32 cellular contexts compared by ENCODE assay signal in genomic region chr15:100807028-100807427, GRCh38.
"Had no signal": no experiment of that assay in that cellular context is flagged by ENCODE, and none has a peak within 500 bp of the region (broad histone marks: within the 10 kb centered on the region; RNA-seq: fewer than 3 reads in every experiment).

No MANE protein-coding gene starts in this region.

- DNase-seq: activated CD4-positive, alpha-beta memory T cell treated with anti-CD3 and anti-CD28 coated beads for 36 hours; activated CD4-positive, alpha-beta T cell treated with anti-CD3 and anti-CD28 coated beads, Interleukin-2, amount 10 ng/mL, durations not matched to agents 7 days and 5 days; activated CD8-positive, alpha-beta memory T cell treated with anti-CD3 and anti-CD28 coated beads for 24 hours; activated CD8-positive, alpha-beta memory T cell treated with anti-CD3 and anti-CD28 coated beads, Interleukin-2, amount 10 ng/mL, durations not matched to agents 7 days and 5 days; activated CD8-positive, alpha-beta memory T cell treated with anti-CD3 and anti-CD28 coated beads, Interleukin-2, amount 50 U/mL, for 48 hours; activated effector memory CD4-positive, alpha-beta T cell treated with Interleukin-2 at 50 U/mL for 16 hours; activated naive CD4-positive, alpha-beta T cell treated with anti-CD3 and anti-CD28 coated beads, Interleukin-2, amount 10 ng/mL, durations not matched to agents 7 days and 5 days; activated naive CD8-positive, alpha-beta T cell treated with anti-CD3 and anti-CD28 coated beads, Interleukin-2, amount 50 U/mL, for 24 hours; activated T-cell treated with anti-CD3 and anti-CD28 coated beads, Interleukin-2, amount 50 U/mL, for 48 hours; anterior cingulate cortex; caudate nucleus; cerebellar nuclear complex; NCI-H1105; NCI-H1417 treated with DMSO at 0.1 percent for 48 hours; NCI-H187 treated with DMSO at 0.1 percent for 48 hours; NCI-H2081; NCI-H2171 treated with DMSO at 0.1 percent for 48 hours; NCI-H2227 treated with DMSO at 0.1 percent for 48 hours; NCI-H446; NCI-H510A treated with DMSO at 0.1 percent for 48 hours; PC-9; SIG-M5; SW 1271; T-helper 1 cell; T-helper 2 cell; T-helper 9 cell; WERI-Rb-1 had no signal

- H3K36me3 Mint-ChIP-seq: activated CD4-positive, alpha-beta memory T cell treated with anti-CD3 and anti-CD28 coated beads for 36 hours; activated CD8-positive, alpha-beta memory T cell treated with anti-CD3 and anti-CD28 coated beads, Interleukin-2, amount 10 ng/mL, durations not matched to agents 7 days and 5 days; activated naive CD4-positive, alpha-beta T cell treated with anti-CD3 and anti-CD28 coated beads, Interleukin-2, amount 10 ng/mL, durations not matched to agents 7 days and 5 days; brain had no signal

- H3K36me3 ChIP-seq: WERI-Rb-1 had no signal

- H3K27ac ChIP-seq: PC-9, RWPE1, WERI-Rb-1 had no signal

- H3K4me3 ChIP-seq: K562, PC-9 had no signal

- H3K4me3 Mint-ChIP-seq: activated CD4-positive, alpha-beta memory T cell treated with anti-CD3 and anti-CD28 coated beads for 36 hours; activated CD4-positive, alpha-beta T cell treated with anti-CD3 and anti-CD28 coated beads, Interleukin-2, amount 10 ng/mL, durations not matched to agents 7 days and 5 days; activated CD8-positive, alpha-beta memory T cell treated with anti-CD3 and anti-CD28 coated beads, Interleukin-2, amount 10 ng/mL, durations not matched to agents 7 days and 5 days; activated naive CD4-positive, alpha-beta T cell treated with anti-CD3 and anti-CD28 coated beads, Interleukin-2, amount 10 ng/mL, durations not matched to agents 7 days and 5 days; activated naive CD8-positive, alpha-beta T cell; activated naive CD8-positive, alpha-beta T cell treated with anti-CD3 and anti-CD28 coated beads, Interleukin-2, amount 50 U/mL, for 24 hours; brain had no signal

- ATAC-seq: activated CD8-positive, alpha-beta memory T cell treated with anti-CD3 and anti-CD28 coated beads, Interleukin-2, amount 10 ng/mL, durations not matched to agents 7 days and 5 days; activated naive CD8-positive, alpha-beta T cell treated with anti-CD3 and anti-CD28 coated beads, Interleukin-2, amount 50 U/mL, for 24 hours; K562; Right ventricle myocardium inferior had no signal

- H3K27ac Mint-ChIP-seq: activated CD4-positive, alpha-beta memory T cell treated with anti-CD3 and anti-CD28 coated beads for 36 hours; activated CD4-positive, alpha-beta T cell treated with anti-CD3 and anti-CD28 coated beads, Interleukin-2, amount 10 ng/mL, durations not matched to agents 7 days and 5 days; activated CD8-positive, alpha-beta memory T cell treated with anti-CD3 and anti-CD28 coated beads, Interleukin-2, amount 10 ng/mL, durations not matched to agents 7 days and 5 days; activated naive CD4-positive, alpha-beta T cell treated with anti-CD3 and anti-CD28 coated beads, Interleukin-2, amount 10 ng/mL, durations not matched to agents 7 days and 5 days; activated naive CD8-positive, alpha-beta T cell; activated naive CD8-positive, alpha-beta T cell treated with anti-CD3 and anti-CD28 coated beads, Interleukin-2, amount 50 U/mL, for 24 hours; brain had no signal

- H3K4me2 ChIP-seq: PC-9 had no signal

- H2AFZ ChIP-seq: PC-9 had no signal

- H3K27me3 Mint-ChIP-seq: activated naive CD8-positive, alpha-beta T cell had no signal

- H3K4me1 Mint-ChIP-seq: activated CD4-positive, alpha-beta T cell treated with anti-CD3 and anti-CD28 coated beads, Interleukin-2, amount 10 ng/mL, durations not matched to agents 7 days and 5 days; activated CD8-positive, alpha-beta memory T cell treated with anti-CD3 and anti-CD28 coated beads, Interleukin-2, amount 10 ng/mL, durations not matched to agents 7 days and 5 days; activated naive CD4-positive, alpha-beta T cell treated with anti-CD3 and anti-CD28 coated beads, Interleukin-2, amount 10 ng/mL, durations not matched to agents 7 days and 5 days; activated naive CD8-positive, alpha-beta T cell treated with anti-CD3 and anti-CD28 coated beads, Interleukin-2, amount 50 U/mL, for 24 hours; brain had no signal
